16 cellular contexts compared by ENCODE assay signal in genomic region chr17:64787921-64788271, GRCh38.
"Had no signal": no experiment of that assay in that cellular context is flagged by ENCODE, and none has a peak within 500 bp of the region (broad histone marks: within the 10 kb centered on the region; RNA-seq: fewer than 3 reads in every experiment).

No MANE protein-coding gene starts in this region.

- H3K4me3 ChIP-seq: left lung, mucosa of descending colon, sigmoid colon, stomach had no signal

- H3K4me1 Mint-ChIP-seq: brain had no signal

- H3K27ac ChIP-seq: sigmoid colon, stomach had no signal

- H3K27ac Mint-ChIP-seq: activated naive CD4-positive, alpha-beta T cell treated with anti-CD3 and anti-CD28 coated beads, Interleukin-2, amount 50 U/mL, for 24 hours; activated T-helper 1 cell treated with anti-CD3 and anti-CD28 coated beads, Interleukin-12 subunit alpha, Interleukin-12 subunit beta, Interleukin-2, Interleukin-4 antibody, amounts not matched to agents 30 ng/mL and 10 ng/mL and 1 ng/mL, durations not matched to agents 14 hours and 24 hours and 36 hours; brain; dendritic cell treated with granulocyte-macrophage colony-stimulating factor and Interleukin-4, amounts not matched to agents 40 ng/mL and 50 ng/mL, for 4 days; nephron had no signal

- H3K27me3 Mint-ChIP-seq: activated naive CD4-positive, alpha-beta T cell treated with anti-CD3 and anti-CD28 coated beads, Interleukin-2, amount 50 U/mL, for 24 hours; dendritic cell treated with granulocyte-macrophage colony-stimulating factor and Interleukin-4, amounts not matched to agents 40 ng/mL and 50 ng/mL, for 4 days; effector memory CD8-positive, alpha-beta T cell had no signal

- H3K4me1 ChIP-seq: sigmoid colon, stomach had no signal

- H3K27me3 ChIP-seq: left lung had no signal

- ATAC-seq: effector memory CD8-positive, alpha-beta T cell; left lung had no signal

- H3K9me3 ChIP-seq: left lung, mucosa of descending colon, sigmoid colon, stomach had no signal

- H3K4me3 Mint-ChIP-seq: activated naive CD4-positive, alpha-beta T cell treated with anti-CD3 and anti-CD28 coated beads, Interleukin-2, amount 50 U/mL, for 24 hours; activated T-helper 1 cell treated with anti-CD3 and anti-CD28 coated beads, Interleukin-12 subunit alpha, Interleukin-12 subunit beta, Interleukin-2, Interleukin-4 antibody, amounts not matched to agents 30 ng/mL and 10 ng/mL and 1 ng/mL, durations not matched to agents 14 hours and 24 hours and 36 hours; brain; dendritic cell treated with granulocyte-macrophage colony-stimulating factor and Interleukin-4, amounts not matched to agents 40 ng/mL and 50 ng/mL, for 4 days; effector memory CD8-positive, alpha-beta T cell; nephron had no signal

- DNase-seq: activated CD4-positive, alpha-beta T cell treated with anti-CD3 and anti-CD28 coated beads, Interleukin-2, amount 50 U/mL, for 48 hours; activated CD4-positive, CD25-positive, alpha-beta regulatory T cell treated with anti-CD3 and anti-CD28 coated beads, Interleukin-2, amount 50 U/mL, for 72 hours; activated CD8-positive, alpha-beta memory T cell treated with anti-CD3 and anti-CD28 coated beads, Interleukin-2, amount 50 U/mL, for 4 hours; amygdala; effector memory CD8-positive, alpha-beta T cell; left lung; stimulated activated CD4-positive, alpha-beta T cell treated with anti-CD3 and anti-CD28 coated beads, Interleukin-2, amount 100 ng/mL, for 48 hours; stomach; SW 1271 had no signal
